ENCODE assay signal across 9 cellular contexts in genomic region chr7:150285849-150286754, GRCh38. TPM values are rescaled to one million over a fixed set of nuclear protein-coding genes. Genes with fewer than 3 reads are reported as not detected.
DNase-seq lines count a peak whose midpoint lies in the region; ATAC-seq, FAIRE-seq and TF ChIP-seq lines count a peak whose summit lies in the region.
"Not testable (repeated sequence)": the region's sequence is repeated elsewhere in the genome, so short reads cannot be mapped to it uniquely, and the experiment has no call there.
"Had no signal": no experiment of that assay in that cellular context is flagged by ENCODE, and none has a peak within 500 bp of the region (broad histone marks: within the 10 kb centered on the region; RNA-seq: fewer than 3 reads in every experiment).

No MANE protein-coding gene starts in this region.

- H3K27me3 Mint-ChIP-seq in activated CD4-positive, alpha-beta memory T cell treated with anti-CD3 and anti-CD28 coated beads for 36 hours; central memory CD8-positive, alpha-beta T cell: not testable (repeated sequence)

- H3K27ac Mint-ChIP-seq in activated CD4-positive, alpha-beta memory T cell treated with anti-CD3 and anti-CD28 coated beads for 36 hours; central memory CD8-positive, alpha-beta T cell (ENCODE audit: low read depth): not testable (repeated sequence)

- ATAC-seq in HG03442 (IDR thresholded peaks at IDR 0.05; ENCODE audit: unreplicated experiment), result peak; percentile 79
- ATAC-seq in central memory CD8-positive, alpha-beta T cell (replicated peaks; ENCODE audit: extremely low read depth, poor library complexity, severe bottlenecking), result peak; percentile 46

- H3K79me2 ChIP-seq in keratinocyte (ENCODE audit: control insufficient read depth, insufficient read depth, low read length), result not testable (repeated sequence)

- TF ChIP-seq CTCF in AG04450 (IDR thresholded peaks at IDR 0.05; ENCODE audit: low read depth, low read length), result peak; percentile 61
- peak; percentile 27 for TF ChIP-seq CTCF in GM13976 (IDR thresholded peaks at IDR 0.05; ENCODE audit: borderline replicate concordance, control extremely low read depth, extremely low read depth, insufficient read depth, missing control alignments)
- peak in 1 of 3 experiments; percentile 40 for TF ChIP-seq CTCF in keratinocyte (optimal IDR thresholded peaks at IDR 0.05 in 1 of 3, IDR thresholded peaks at IDR 0.05 in 1 of 3, conservative IDR thresholded peaks at IDR 0.05 in 1 of 3; ENCODE audit: extremely low read depth in 1 of 3, insufficient read depth in 2 of 3, low read length in 3 of 3)

- intact Hi-C loops in activated CD4-positive, alpha-beta memory T cell treated with anti-CD3 and anti-CD28 coated beads for 36 hours (cut with micrococcal nuclease), result loop anchor here (2.0 kb wide), 1 partner anchor 135 kb away; no protein-coding TSS in a partner anchor

- H3K4me3 Mint-ChIP-seq in activated CD4-positive, alpha-beta memory T cell treated with anti-CD3 and anti-CD28 coated beads for 36 hours; central memory CD8-positive, alpha-beta T cell: not testable (repeated sequence)

- in situ Hi-C loops in GM13976 (cut with MboI; ENCODE audit: low sequenced_read_pairs, unreplicated experiment), result not testable (repeated sequence)

- dilution Hi-C loops in keratinocyte (cut with MboI; ENCODE audit: extremely low pct_ligation_motif_present, low sequenced_read_pairs), result not testable (repeated sequence)

- DNase-seq in AG04450 (ENCODE audit: low read depth, low spot score); GM13976 (ENCODE audit: low spot score); central memory CD8-positive, alpha-beta T cell (ENCODE audit: low spot score in 2 of 2); keratinocyte (ENCODE audit: low read depth, low spot score): not testable (repeated sequence)
- DNase-seq in NCI-H774 (lab: John Stamatoyannopoulos, UW) (peak; percentile 2), renal cortical epithelial cell (ENCODE audit: low read depth) (peak; percentile 10)
- DNase-seq in activated CD4-positive, alpha-beta memory T cell treated with anti-CD3 and anti-CD28 coated beads for 36 hours, result peak; percentile 46

- not testable (repeated sequence) for H3K9me3 ChIP-seq in AG04450 (ENCODE audit: control insufficient read depth, insufficient read depth, low read length); keratinocyte (ENCODE audit: control insufficient read depth, low read depth, low read length)

- H4K20me1 ChIP-seq in keratinocyte (ENCODE audit: control insufficient read depth, extremely low read depth, insufficient read depth, low read length), result not testable (repeated sequence)

- not testable (repeated sequence) for H3K36me3 ChIP-seq in keratinocyte (ENCODE audit: control insufficient read depth in 2 of 2, extremely low read depth in 1 of 2, insufficient read depth in 2 of 2, low read length in 2 of 2)

- POLR2A ChIA-PET in AG04450 (lab: Yijun Ruan, JAX); activated CD4-positive, alpha-beta memory T cell treated with anti-CD3 and anti-CD28 coated beads for 36 hours (lab: Charles Lee): not testable (repeated sequence)

- not testable (repeated sequence) for H3K27ac ChIP-seq in AG04450 (ENCODE audit: low read depth, low read length); keratinocyte (ENCODE audit: control insufficient read depth, insufficient read depth, low read length)

- not testable (repeated sequence) for H3K4me3 ChIP-seq in AG04450 (ENCODE audit: low read depth, low read length); keratinocyte (ENCODE audit: control insufficient read depth in 2 of 3, extremely low read depth in 1 of 3, insufficient read depth in 2 of 3, low read depth in 1 of 3, low read length in 3 of 3)

- not testable (repeated sequence) for H3K4me1 ChIP-seq in keratinocyte (ENCODE audit: control insufficient read depth, extremely low read depth, insufficient read depth, low read length)

- H3K27me3 ChIP-seq in AG04450 (ENCODE audit: control insufficient read depth, insufficient read depth, low read length); keratinocyte (ENCODE audit: control insufficient read depth, extremely low read depth, insufficient read depth, low read length): not testable (repeated sequence)

- not testable (repeated sequence) for H3K9me3 Mint-ChIP-seq in activated CD4-positive, alpha-beta memory T cell treated with anti-CD3 and anti-CD28 coated beads for 36 hours; central memory CD8-positive, alpha-beta T cell

- H2AFZ ChIP-seq in keratinocyte (ENCODE audit: control insufficient read depth, low read length), result not testable (repeated sequence)

- H3K4me1 Mint-ChIP-seq in activated CD4-positive, alpha-beta memory T cell treated with anti-CD3 and anti-CD28 coated beads for 36 hours (ENCODE audit: low read depth); central memory CD8-positive, alpha-beta T cell: not testable (repeated sequence)

- H3K9ac ChIP-seq in keratinocyte (ENCODE audit: control insufficient read depth, extremely low read depth, insufficient read depth, low read length), result not testable (repeated sequence)

- H3K4me2 ChIP-seq in keratinocyte (ENCODE audit: control insufficient read depth, extremely low read depth, insufficient read depth, low read depth, low read length), result not testable (repeated sequence)

- H3K36me3 Mint-ChIP-seq in activated CD4-positive, alpha-beta memory T cell treated with anti-CD3 and anti-CD28 coated beads for 36 hours; central memory CD8-positive, alpha-beta T cell (ENCODE audit: insufficient read depth): not testable (repeated sequence)

- FAIRE-seq in keratinocyte (lab: Jason Lieb, UNC), result peak; percentile 67

- H3K9me1 ChIP-seq in keratinocyte (ENCODE audit: control insufficient read depth, extremely low read depth, insufficient read depth, low read length), result not testable (repeated sequence)

- CTCF ChIA-PET in AG04450 (lab: Charles Lee), result interaction anchor here (0.8 to 1.1 kb wide), 4 partner anchors 85 to 163 kb away, joined by 3 to 4 read pairs (median 3); no protein-coding TSS in a partner anchor
- CTCF ChIA-PET in activated CD4-positive, alpha-beta memory T cell treated with anti-CD3 and anti-CD28 coated beads for 36 hours (lab: Charles Lee), result interaction anchor here (0.6 to 1.2 kb wide), 4 partner anchors 28 to 135 kb away, joined by 3 to 6 read pairs (median 4); no protein-coding TSS in a partner anchor

RNA-seq across cellular contexts. Expression of gene LRRC61, which starts 37.1 kb away (rescaled TPM):
- polyA plus RNA-seq in AG04450 (2011; rRNA removed) (0.17 and 0.57 TPM in 2 replicates), keratinocyte (1.0 to 2.5 TPM (median 1.7 TPM) in 3 replicates)
- 0.17 and 0.46 TPM in 2 replicates for polyA minus RNA-seq in AG04450 (2011; rRNA and poly(A)+ RNA removed)
- 10 to 100 TPM; 26.1 to 27.1 TPM for total RNA-seq in activated CD4-positive, alpha-beta memory T cell treated with anti-CD3 and anti-CD28 coated beads for 36 hours
- polyA plus RNA-seq in keratinocyte (2011; ENCODE audit: low read depth), result 0.72 TPM
- polyA plus RNA-seq in keratinocyte (2011; cell fraction: cytosol; rRNA removed), result 1.4 and 4.1 TPM in 2 replicates
- polyA plus RNA-seq in keratinocyte (2011; cell fraction: nucleus; rRNA removed), result 1.8 and 2.8 TPM in 2 replicates
- 1.7 and 3.2 TPM in 2 replicates for polyA plus RNA-seq in keratinocyte (2012; ENCODE audit: low replicate concordance)
- polyA minus RNA-seq in keratinocyte, result 1.3 to 3.4 TPM (median 1.7 TPM) in 3 replicates
- 10.9 TPM for polyA minus RNA-seq in keratinocyte (2011; cell fraction: cytosol; rRNA and poly(A)+ RNA removed)
- polyA minus RNA-seq in keratinocyte (2011; cell fraction: nucleus; rRNA and poly(A)+ RNA removed), result 3.7 TPM in 2 replicates
- total RNA-seq in renal cortical epithelial cell, result 30.6 and 86.5 TPM in 2 replicates

RNA-seq across cellular contexts. Expression of gene ACTR3C, which starts 37.2 kb away (rescaled TPM):
- 0.31 and 0.36 TPM in 2 replicates for polyA plus RNA-seq in AG04450 (2011; rRNA removed)
- 0.18 and 0.30 TPM in 2 replicates for polyA minus RNA-seq in AG04450 (2011; rRNA and poly(A)+ RNA removed)
- 1 to 10 TPM; 8.0 to 8.8 TPM for total RNA-seq in activated CD4-positive, alpha-beta memory T cell treated with anti-CD3 and anti-CD28 coated beads for 36 hours
- 1.3 to 2.3 TPM (median 1.7 TPM) in 3 replicates for polyA plus RNA-seq in keratinocyte
- polyA plus RNA-seq in keratinocyte (2011; ENCODE audit: low read depth), result 0.37 TPM
- 0.70 and 1.3 TPM in 2 replicates for polyA plus RNA-seq in keratinocyte (2011; cell fraction: cytosol; rRNA removed)
- 3.7 and 4.7 TPM in 2 replicates for polyA plus RNA-seq in keratinocyte (2011; cell fraction: nucleus; rRNA removed)
- polyA plus RNA-seq in keratinocyte (2012; ENCODE audit: low replicate concordance), result 1.00 and 1.1 TPM in 2 replicates
- polyA minus RNA-seq in keratinocyte, result 0.49 to 4.2 TPM (median 3.8 TPM) in 3 replicates
- polyA minus RNA-seq in keratinocyte (2011; cell fraction: cytosol; rRNA and poly(A)+ RNA removed), result 4.2 TPM
- 6.4 and 12.9 TPM in 2 replicates for polyA minus RNA-seq in keratinocyte (2011; cell fraction: nucleus; rRNA and poly(A)+ RNA removed)
- 40.1 and 81.8 TPM in 2 replicates for total RNA-seq in renal cortical epithelial cell

RNA-seq across cellular contexts. Expression of gene RARRES2, which starts 55.3 kb away (rescaled TPM):
- 6.7 and 7.0 TPM in 2 replicates for polyA plus RNA-seq in AG04450 (2011; rRNA removed)
- 0.60 TPM in 1 of 2 replicates, not detected in the other for polyA minus RNA-seq in AG04450 (2011; rRNA and poly(A)+ RNA removed)
- total RNA-seq in activated CD4-positive, alpha-beta memory T cell treated with anti-CD3 and anti-CD28 coated beads for 36 hours, result not detected
- polyA plus RNA-seq in keratinocyte, result not detected in 3 replicates
- not detected for polyA plus RNA-seq in keratinocyte (2011; ENCODE audit: low read depth)
- polyA plus RNA-seq in keratinocyte (2011; cell fraction: cytosol; rRNA removed), result not detected in 2 replicates
- not detected in 2 replicates for polyA plus RNA-seq in keratinocyte (2011; cell fraction: nucleus; rRNA removed)
- not detected in 2 replicates for polyA plus RNA-seq in keratinocyte (2012; ENCODE audit: low replicate concordance)
- polyA minus RNA-seq in keratinocyte, result not detected in 3 replicates
- polyA minus RNA-seq in keratinocyte (2011; cell fraction: cytosol; rRNA and poly(A)+ RNA removed), result not detected
- not detected in 2 replicates for polyA minus RNA-seq in keratinocyte (2011; cell fraction: nucleus; rRNA and poly(A)+ RNA removed)
- 28.5 and 161 TPM in 2 replicates for total RNA-seq in renal cortical epithelial cell
- total RNA-seq: activated T-helper 2 cell treated with anti-CD3 and anti-CD28 coated beads, Interferon-gamma antibody, Interleukin-2, Interleukin-4, amounts not matched to agents 10 μg/mL and 5 μg/mL and 100 μg/mL, durations not matched to agents 14 hours and 24 hours and 36 hours had no signal

Comparison
In these comparisons a context has a peak if more than half of its experiments do, and no peak if none do; other contexts are left out.
1. RNA of gene RARRES2, which starts 55.3 kb away (total RNA-seq): 28.5 to 161 TPM in renal cortical epithelial cell; not detected in activated CD4-positive, alpha-beta memory T cell treated with anti-CD3 and anti-CD28 coated beads for 36 hours; every median in the first group is over 10 times any median in the second.